ENCODE assay signal across 1 cellular context in the genomic region with DNA sequence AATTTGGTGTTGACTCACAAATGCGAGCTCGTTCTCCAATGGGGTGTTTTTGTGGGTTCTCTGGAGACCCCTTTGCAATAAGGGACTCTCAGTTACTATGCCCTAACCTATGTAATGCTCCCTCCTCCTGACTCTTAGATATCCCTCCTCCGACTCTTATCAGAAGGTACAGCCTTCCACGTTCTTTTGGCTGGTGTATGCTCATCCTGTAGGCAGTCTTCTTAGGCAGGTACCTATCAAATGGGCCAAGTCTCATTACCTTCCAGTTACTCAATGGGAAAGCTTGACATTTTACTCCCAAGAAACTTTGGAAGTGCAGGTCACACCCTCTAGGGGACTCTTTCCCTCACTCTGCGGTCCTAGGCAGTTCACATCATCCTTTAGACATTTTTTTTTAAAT.
TF ChIP-seq lines count a peak whose summit lies in the region.

No MANE protein-coding gene starts in this region.

TF ChIP-seq in K562, 482 proteins besides CTCF, POLR2A, EP300 and RAD21 (continued from another document):
- TF ChIP-seq, protein P1, sequence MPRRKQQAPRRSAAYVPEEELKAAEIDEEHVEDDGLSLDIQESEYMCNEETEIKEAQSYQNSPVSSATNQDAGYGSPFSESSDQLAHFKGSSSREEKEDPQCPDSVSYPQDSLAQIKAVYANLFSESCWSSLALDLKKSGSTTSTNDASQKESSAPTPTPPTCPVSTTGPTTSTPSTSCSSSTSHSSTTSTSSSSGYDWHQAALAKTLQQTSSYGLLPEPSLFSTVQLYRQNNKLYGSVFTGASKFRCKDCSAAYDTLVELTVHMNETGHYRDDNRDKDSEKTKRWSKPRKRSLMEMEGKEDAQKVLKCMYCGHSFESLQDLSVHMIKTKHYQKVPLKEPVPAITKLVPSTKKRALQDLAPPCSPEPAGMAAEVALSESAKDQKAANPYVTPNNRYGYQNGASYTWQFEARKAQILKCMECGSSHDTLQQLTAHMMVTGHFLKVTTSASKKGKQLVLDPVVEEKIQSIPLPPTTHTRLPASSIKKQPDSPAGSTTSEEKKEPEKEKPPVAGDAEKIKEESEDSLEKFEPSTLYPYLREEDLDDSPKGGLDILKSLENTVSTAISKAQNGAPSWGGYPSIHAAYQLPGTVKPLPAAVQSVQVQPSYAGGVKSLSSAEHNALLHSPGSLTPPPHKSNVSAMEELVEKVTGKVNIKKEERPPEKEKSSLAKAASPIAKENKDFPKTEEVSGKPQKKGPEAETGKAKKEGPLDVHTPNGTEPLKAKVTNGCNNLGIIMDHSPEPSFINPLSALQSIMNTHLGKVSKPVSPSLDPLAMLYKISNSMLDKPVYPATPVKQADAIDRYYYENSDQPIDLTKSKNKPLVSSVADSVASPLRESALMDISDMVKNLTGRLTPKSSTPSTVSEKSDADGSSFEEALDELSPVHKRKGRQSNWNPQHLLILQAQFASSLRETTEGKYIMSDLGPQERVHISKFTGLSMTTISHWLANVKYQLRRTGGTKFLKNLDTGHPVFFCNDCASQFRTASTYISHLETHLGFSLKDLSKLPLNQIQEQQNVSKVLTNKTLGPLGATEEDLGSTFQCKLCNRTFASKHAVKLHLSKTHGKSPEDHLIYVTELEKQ (CRISPR knock-in tag; IDR thresholded peaks at IDR 0.05): no peak
- no peak for TF ChIP-seq MTF1 (CRISPR knock-in tag; IDR thresholded peaks at IDR 0.05; ENCODE audit: borderline replicate concordance)
- TF ChIP-seq NR4A1 (CRISPR knock-in tag; IDR thresholded peaks at IDR 0.05): no peak
- TF ChIP-seq NR4A1 (tag; IDR thresholded peaks at IDR 0.05): no peak
- TF ChIP-seq ZNF121 (CRISPR knock-in tag; conservative IDR thresholded peaks at IDR 0.05): no peak
- no peak for TF ChIP-seq ZNF778 (CRISPR knock-in tag; IDR thresholded peaks at IDR 0.05)
- TF ChIP-seq, protein P2, sequence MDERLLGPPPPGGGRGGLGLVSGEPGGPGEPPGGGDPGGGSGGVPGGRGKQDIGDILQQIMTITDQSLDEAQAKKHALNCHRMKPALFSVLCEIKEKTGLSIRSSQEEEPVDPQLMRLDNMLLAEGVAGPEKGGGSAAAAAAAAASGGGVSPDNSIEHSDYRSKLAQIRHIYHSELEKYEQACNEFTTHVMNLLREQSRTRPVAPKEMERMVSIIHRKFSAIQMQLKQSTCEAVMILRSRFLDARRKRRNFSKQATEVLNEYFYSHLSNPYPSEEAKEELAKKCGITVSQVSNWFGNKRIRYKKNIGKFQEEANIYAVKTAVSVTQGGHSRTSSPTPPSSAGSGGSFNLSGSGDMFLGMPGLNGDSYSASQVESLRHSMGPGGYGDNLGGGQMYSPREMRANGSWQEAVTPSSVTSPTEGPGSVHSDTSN (CRISPR knock-in tag; IDR thresholded peaks at IDR 0.05; ENCODE audit: low read depth): no peak
- TF ChIP-seq, protein P2 (tag; conservative IDR thresholded peaks at IDR 0.05; ENCODE audit: low read depth): no peak
- TF ChIP-seq ZFP30 (CRISPR knock-in tag; IDR thresholded peaks at IDR 0.05; ENCODE audit: borderline replicate concordance): no peak
- no peak for TF ChIP-seq ZNF3 (CRISPR knock-in tag; IDR thresholded peaks at IDR 0.05)
- no peak for TF ChIP-seq ZNF140 (CRISPR knock-in tag; IDR thresholded peaks at IDR 0.05)
- TF ChIP-seq TAL1 (IDR thresholded peaks at IDR 0.05): peak; percentile 30; the same call in 1 of the 2 replicates
- TF ChIP-seq ELF1 (tag; IDR thresholded peaks at IDR 0.05): no peak
- peak in 1 of 2 experiments; percentile 97; a peak in 2 of 3 replicates for TF ChIP-seq CBX3 (IDR thresholded peaks at IDR 0.05; ENCODE audit: borderline replicate concordance in 1 of 2, low read length in 2 of 2)
- no peak for TF ChIP-seq ZFX (CRISPR knock-in tag; IDR thresholded peaks at IDR 0.05)
- TF ChIP-seq CBX1 (IDR thresholded peaks at IDR 0.05; ENCODE audit: low read depth): no peak
- no peak for TF ChIP-seq ATF1 (CRISPR knock-in tag; IDR thresholded peaks at IDR 0.05)
- TF ChIP-seq ATF1 (tag; IDR thresholded peaks at IDR 0.05): no peak
- TF ChIP-seq SPI1 (IDR thresholded peaks at IDR 0.05; ENCODE audit: borderline replicate concordance, low read depth, low read length): no peak
- TF ChIP-seq ZFP36 (IDR thresholded peaks at IDR 0.05; ENCODE audit: low read depth, low read length, partially characterized antibody): peak; percentile 94
- TF ChIP-seq CBX5 (IDR thresholded peaks at IDR 0.05; ENCODE audit: borderline replicate concordance, low read depth): peak; percentile 57; the same call in 1 of the 2 replicates
- peak; percentile 63 for TF ChIP-seq CBFA2T3 (IDR thresholded peaks at IDR 0.05)
- TF ChIP-seq NCOA4 (IDR thresholded peaks at IDR 0.05; ENCODE audit: partially characterized antibody): no peak
- TF ChIP-seq TRIM24 (IDR thresholded peaks at IDR 0.05): peak in 1 of 2 experiments; percentile 48; a peak in 2 of 4 replicates
- TF ChIP-seq ATF7 (IDR thresholded peaks at IDR 0.05): no peak
- TF ChIP-seq, protein P3, sequence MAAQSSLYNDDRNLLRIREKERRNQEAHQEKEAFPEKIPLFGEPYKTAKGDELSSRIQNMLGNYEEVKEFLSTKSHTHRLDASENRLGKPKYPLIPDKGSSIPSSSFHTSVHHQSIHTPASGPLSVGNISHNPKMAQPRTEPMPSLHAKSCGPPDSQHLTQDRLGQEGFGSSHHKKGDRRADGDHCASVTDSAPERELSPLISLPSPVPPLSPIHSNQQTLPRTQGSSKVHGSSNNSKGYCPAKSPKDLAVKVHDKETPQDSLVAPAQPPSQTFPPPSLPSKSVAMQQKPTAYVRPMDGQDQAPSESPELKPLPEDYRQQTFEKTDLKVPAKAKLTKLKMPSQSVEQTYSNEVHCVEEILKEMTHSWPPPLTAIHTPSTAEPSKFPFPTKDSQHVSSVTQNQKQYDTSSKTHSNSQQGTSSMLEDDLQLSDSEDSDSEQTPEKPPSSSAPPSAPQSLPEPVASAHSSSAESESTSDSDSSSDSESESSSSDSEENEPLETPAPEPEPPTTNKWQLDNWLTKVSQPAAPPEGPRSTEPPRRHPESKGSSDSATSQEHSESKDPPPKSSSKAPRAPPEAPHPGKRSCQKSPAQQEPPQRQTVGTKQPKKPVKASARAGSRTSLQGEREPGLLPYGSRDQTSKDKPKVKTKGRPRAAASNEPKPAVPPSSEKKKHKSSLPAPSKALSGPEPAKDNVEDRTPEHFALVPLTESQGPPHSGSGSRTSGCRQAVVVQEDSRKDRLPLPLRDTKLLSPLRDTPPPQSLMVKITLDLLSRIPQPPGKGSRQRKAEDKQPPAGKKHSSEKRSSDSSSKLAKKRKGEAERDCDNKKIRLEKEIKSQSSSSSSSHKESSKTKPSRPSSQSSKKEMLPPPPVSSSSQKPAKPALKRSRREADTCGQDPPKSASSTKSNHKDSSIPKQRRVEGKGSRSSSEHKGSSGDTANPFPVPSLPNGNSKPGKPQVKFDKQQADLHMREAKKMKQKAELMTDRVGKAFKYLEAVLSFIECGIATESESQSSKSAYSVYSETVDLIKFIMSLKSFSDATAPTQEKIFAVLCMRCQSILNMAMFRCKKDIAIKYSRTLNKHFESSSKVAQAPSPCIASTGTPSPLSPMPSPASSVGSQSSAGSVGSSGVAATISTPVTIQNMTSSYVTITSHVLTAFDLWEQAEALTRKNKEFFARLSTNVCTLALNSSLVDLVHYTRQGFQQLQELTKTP (IDR thresholded peaks at IDR 0.05; ENCODE audit: low read depth in 1 of 2, partially characterized antibody in 2 of 2): no peak
- TF ChIP-seq MYC (IDR thresholded peaks at IDR 0.05; ENCODE audit: low read depth, low read length): no peak
- no peak for TF ChIP-seq MYC (CRISPR knock-in tag; IDR thresholded peaks at IDR 0.05; ENCODE audit: borderline replicate concordance, low read depth)
- TF ChIP-seq TRIM28 (IDR thresholded peaks at IDR 0.05): peak; percentile 82
